ENCODE assay signal across 1 cellular context in genomic region chr1:179017383-179018326, GRCh38.
TF ChIP-seq lines count a peak whose summit lies in the region.

No MANE protein-coding gene starts in this region.

TF ChIP-seq in HEK293, 187 proteins besides CTCF, POLR2A, EP300 and RAD21 (continued from another document):
- TF ChIP-seq KLF17 (tag by site-specific recombination; IDR thresholded peaks at IDR 0.05) (no peak), OSR2 (tag by site-specific recombination; IDR thresholded peaks at IDR 0.05) (no peak), RBAK (tag by site-specific recombination; IDR thresholded peaks at IDR 0.05) (no peak), ZNF335 (tag by site-specific recombination; conservative IDR thresholded peaks at IDR 0.05) (peak; percentile 81), ZNF404 (tag by site-specific recombination; IDR thresholded peaks at IDR 0.05) (no peak), ZNF311 (tag by site-specific recombination; IDR thresholded peaks at IDR 0.05; ENCODE audit: borderline replicate concordance) (no peak), ZNF654 (tag by site-specific recombination; IDR thresholded peaks at IDR 0.05; ENCODE audit: low read depth) (no peak), ZNF600 (tag by site-specific recombination; IDR thresholded peaks at IDR 0.05) (peak; percentile 57), ZNF623 (tag by site-specific recombination; IDR thresholded peaks at IDR 0.05) (no peak), ZBTB7A (tag by site-specific recombination; IDR thresholded peaks at IDR 0.05; ENCODE audit: low read depth) (no peak), PRDM10 (tag by site-specific recombination; IDR thresholded peaks at IDR 0.05) (peak; percentile 41), PRDM2 (tag by site-specific recombination; IDR thresholded peaks at IDR 0.05; ENCODE audit: borderline replicate concordance) (no peak), ZNF266 (tag by site-specific recombination; IDR thresholded peaks at IDR 0.05; ENCODE audit: low read depth) (no peak), ZNF221 (tag by site-specific recombination; IDR thresholded peaks at IDR 0.05; ENCODE audit: borderline replicate concordance) (no peak), ZNF19 (tag by site-specific recombination; IDR thresholded peaks at IDR 0.05; ENCODE audit: low read depth) (no peak), ZNF558 (tag by site-specific recombination; IDR thresholded peaks at IDR 0.05) (no peak)
TF ChIP-seq in HEK293: peak in this region for 5.
